In the genomic region with DNA sequence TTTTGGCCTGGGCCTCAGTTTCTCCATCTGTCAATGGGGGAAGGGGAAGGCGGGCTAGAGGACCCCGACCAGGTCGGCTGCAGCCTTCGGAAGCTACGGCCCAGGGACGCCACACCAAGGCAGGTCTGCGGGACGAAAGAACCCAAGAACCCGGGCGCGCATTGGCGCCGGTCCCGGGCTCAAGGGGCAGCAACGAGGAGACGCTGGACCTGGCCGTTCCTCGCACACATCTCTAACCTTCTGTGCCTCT, we compare ENCODE assay signal across 8 cellular contexts. TPM values are rescaled to one million over a fixed set of nuclear protein-coding genes. Genes with fewer than 3 reads are reported as not detected.
DNase-seq lines count a peak whose midpoint lies in the region; ATAC-seq and TF ChIP-seq lines count a peak whose summit lies in the region.

No MANE protein-coding gene starts in this region.

- H3K4me1 Mint-ChIP-seq in HFFc6 (ENCODE audit: low read depth) = peaks cover 21% of the 10 kb centered on the region
- peaks cover 31% of the 10 kb centered on the region for H3K4me1 Mint-ChIP-seq in activated T-helper 1 cell treated with anti-CD3 and anti-CD28 coated beads, Interleukin-12 subunit alpha, Interleukin-12 subunit beta, Interleukin-2, Interleukin-4 antibody, amounts not matched to agents 30 ng/mL and 10 ng/mL and 1 ng/mL, durations not matched to agents 14 hours and 24 hours and 36 hours (ENCODE audit: low read depth)
- peaks cover 44% of the 10 kb centered on the region for H3K4me1 Mint-ChIP-seq in stimulated activated memory B cell treated with anti-CD40 and anti-IgM and Interleukin-4, amounts not matched to agents 10 μg/mL and 1 μg/mL and 100 μg/mL, for 72 hours

- intact Hi-C loops in activated T-helper 1 cell treated with anti-CD3 and anti-CD28 coated beads, Interleukin-12 subunit alpha, Interleukin-12 subunit beta, Interleukin-2, Interleukin-4 antibody, amounts not matched to agents 30 ng/mL and 10 ng/mL and 1 ng/mL, durations not matched to agents 14 hours and 24 hours and 36 hours (cut with micrococcal nuclease) = loop anchor here (1.0 to 10.0 kb wide), 7 partner anchors 48 to 549 kb away; a partner anchor contains a TSS

- TF ChIP-seq CTCF in HFFc6 (IDR thresholded peaks at IDR 0.05) = no peak

- peak overlapping the region; percentile 72 for H3K4me3 ChIP-seq in iPS-11a (ENCODE audit: low read depth, low read length)

- DNase-seq in HFFc6 (no peak), amygdala (lab: John Stamatoyannopoulos, UW) (no peak), NCI-H1694 (lab: John Stamatoyannopoulos, UW) (no peak), NCI-H2196 (lab: John Stamatoyannopoulos, UW; ENCODE audit: unreplicated experiment) (no peak)
- DNase-seq in activated T-helper 1 cell treated with anti-CD3 and anti-CD28 coated beads, Interleukin-12 subunit alpha, Interleukin-12 subunit beta, Interleukin-2, Interleukin-4 antibody, amounts not matched to agents 30 ng/mL and 10 ng/mL and 1 ng/mL, durations not matched to agents 14 hours and 24 hours and 36 hours (ENCODE audit: low spot score) = no peak

- H3K27ac Mint-ChIP-seq in HFFc6 = peak overlapping the region; percentile 98
- peak overlapping the region; percentile 96 for H3K27ac Mint-ChIP-seq in activated T-helper 1 cell treated with anti-CD3 and anti-CD28 coated beads, Interleukin-12 subunit alpha, Interleukin-12 subunit beta, Interleukin-2, Interleukin-4 antibody, amounts not matched to agents 30 ng/mL and 10 ng/mL and 1 ng/mL, durations not matched to agents 14 hours and 24 hours and 36 hours
- H3K27ac Mint-ChIP-seq in stimulated activated memory B cell treated with anti-CD40 and anti-IgM and Interleukin-4, amounts not matched to agents 10 μg/mL and 1 μg/mL and 100 μg/mL, for 72 hours = peak overlapping the region; percentile 99

- no peaks in the 10 kb centered on the region for H3K9me3 Mint-ChIP-seq in HFFc6
- no peaks in the 10 kb centered on the region for H3K9me3 Mint-ChIP-seq in activated T-helper 1 cell treated with anti-CD3 and anti-CD28 coated beads, Interleukin-12 subunit alpha, Interleukin-12 subunit beta, Interleukin-2, Interleukin-4 antibody, amounts not matched to agents 30 ng/mL and 10 ng/mL and 1 ng/mL, durations not matched to agents 14 hours and 24 hours and 36 hours
- H3K9me3 Mint-ChIP-seq in stimulated activated memory B cell treated with anti-CD40 and anti-IgM and Interleukin-4, amounts not matched to agents 10 μg/mL and 1 μg/mL and 100 μg/mL, for 72 hours = no peaks in the 10 kb centered on the region

- H3K4me3 Mint-ChIP-seq in HFFc6 = peak overlapping the region; percentile 92
- H3K4me3 Mint-ChIP-seq in activated T-helper 1 cell treated with anti-CD3 and anti-CD28 coated beads, Interleukin-12 subunit alpha, Interleukin-12 subunit beta, Interleukin-2, Interleukin-4 antibody, amounts not matched to agents 30 ng/mL and 10 ng/mL and 1 ng/mL, durations not matched to agents 14 hours and 24 hours and 36 hours = peak overlapping the region; percentile 92
- peak overlapping the region; percentile 94 for H3K4me3 Mint-ChIP-seq in stimulated activated memory B cell treated with anti-CD40 and anti-IgM and Interleukin-4, amounts not matched to agents 10 μg/mL and 1 μg/mL and 100 μg/mL, for 72 hours

- H3K36me3 Mint-ChIP-seq in HFFc6 (ENCODE audit: low read depth) = peaks cover 36% of the 10 kb centered on the region
- H3K36me3 Mint-ChIP-seq in activated T-helper 1 cell treated with anti-CD3 and anti-CD28 coated beads, Interleukin-12 subunit alpha, Interleukin-12 subunit beta, Interleukin-2, Interleukin-4 antibody, amounts not matched to agents 30 ng/mL and 10 ng/mL and 1 ng/mL, durations not matched to agents 14 hours and 24 hours and 36 hours (ENCODE audit: low read depth) = peaks cover 27% of the 10 kb centered on the region
- peaks cover 17% of the 10 kb centered on the region for H3K36me3 Mint-ChIP-seq in stimulated activated memory B cell treated with anti-CD40 and anti-IgM and Interleukin-4, amounts not matched to agents 10 μg/mL and 1 μg/mL and 100 μg/mL, for 72 hours

- ATAC-seq in stimulated activated memory B cell treated with anti-CD40 and anti-IgM and Interleukin-4, amounts not matched to agents 10 μg/mL and 1 μg/mL and 100 μg/mL, for 72 hours = no peak
- no peak for ATAC-seq in GM21381 (IDR thresholded peaks at IDR 0.05; ENCODE audit: unreplicated experiment)

- no peaks in the 10 kb centered on the region; the same call in 1 of the 2 replicates for H3K27me3 Mint-ChIP-seq in HFFc6 (ENCODE audit: insufficient read depth)
- H3K27me3 Mint-ChIP-seq in activated T-helper 1 cell treated with anti-CD3 and anti-CD28 coated beads, Interleukin-12 subunit alpha, Interleukin-12 subunit beta, Interleukin-2, Interleukin-4 antibody, amounts not matched to agents 30 ng/mL and 10 ng/mL and 1 ng/mL, durations not matched to agents 14 hours and 24 hours and 36 hours (ENCODE audit: insufficient read depth) = peaks cover 6% of the 10 kb centered on the region
- no peaks in the 10 kb centered on the region for H3K27me3 Mint-ChIP-seq in stimulated activated memory B cell treated with anti-CD40 and anti-IgM and Interleukin-4, amounts not matched to agents 10 μg/mL and 1 μg/mL and 100 μg/mL, for 72 hours

RNA-seq across cellular contexts. Expression of a gene that starts 0.7 kb away (rescaled TPM):
- 100 to 1,000 TPM; 227 to 298 (median 277) TPM for total RNA-seq in HFFc6 (2021; fragmentation: NEBNext Ultra II Directional; extraction: Animal tissue kit (Norgen Biotek cat#: 25700))
- 536 and 558 TPM in 2 replicates for total RNA-seq in activated T-helper 1 cell treated with anti-CD3 and anti-CD28 coated beads, Interleukin-12 subunit alpha, Interleukin-12 subunit beta, Interleukin-2, Interleukin-4 antibody, amounts not matched to agents 30 ng/mL and 10 ng/mL and 1 ng/mL, durations not matched to agents 14 hours and 24 hours and 36 hours

RNA-seq across cellular contexts. Expression of a gene that starts 28.1 kb away (rescaled TPM):
- 100 to 1,000 TPM; 156 to 190 (median 166) TPM for total RNA-seq in HFFc6 (2021; fragmentation: NEBNext Ultra II Directional; extraction: Animal tissue kit (Norgen Biotek cat#: 25700))
- total RNA-seq in activated T-helper 1 cell treated with anti-CD3 and anti-CD28 coated beads, Interleukin-12 subunit alpha, Interleukin-12 subunit beta, Interleukin-2, Interleukin-4 antibody, amounts not matched to agents 30 ng/mL and 10 ng/mL and 1 ng/mL, durations not matched to agents 14 hours and 24 hours and 36 hours = 92.9 and 94.4 TPM in 2 replicates

RNA-seq across cellular contexts. Expression of a gene that starts 47.8 kb away (rescaled TPM):
- 10 to 100 TPM; 28.6 to 36.8 (median 35.0) TPM for total RNA-seq in HFFc6 (2021; fragmentation: NEBNext Ultra II Directional; extraction: Animal tissue kit (Norgen Biotek cat#: 25700))
- total RNA-seq in activated T-helper 1 cell treated with anti-CD3 and anti-CD28 coated beads, Interleukin-12 subunit alpha, Interleukin-12 subunit beta, Interleukin-2, Interleukin-4 antibody, amounts not matched to agents 30 ng/mL and 10 ng/mL and 1 ng/mL, durations not matched to agents 14 hours and 24 hours and 36 hours = 93.7 and 101 TPM in 2 replicates
